8 cellular contexts compared by ENCODE assay signal in the genomic region with DNA sequence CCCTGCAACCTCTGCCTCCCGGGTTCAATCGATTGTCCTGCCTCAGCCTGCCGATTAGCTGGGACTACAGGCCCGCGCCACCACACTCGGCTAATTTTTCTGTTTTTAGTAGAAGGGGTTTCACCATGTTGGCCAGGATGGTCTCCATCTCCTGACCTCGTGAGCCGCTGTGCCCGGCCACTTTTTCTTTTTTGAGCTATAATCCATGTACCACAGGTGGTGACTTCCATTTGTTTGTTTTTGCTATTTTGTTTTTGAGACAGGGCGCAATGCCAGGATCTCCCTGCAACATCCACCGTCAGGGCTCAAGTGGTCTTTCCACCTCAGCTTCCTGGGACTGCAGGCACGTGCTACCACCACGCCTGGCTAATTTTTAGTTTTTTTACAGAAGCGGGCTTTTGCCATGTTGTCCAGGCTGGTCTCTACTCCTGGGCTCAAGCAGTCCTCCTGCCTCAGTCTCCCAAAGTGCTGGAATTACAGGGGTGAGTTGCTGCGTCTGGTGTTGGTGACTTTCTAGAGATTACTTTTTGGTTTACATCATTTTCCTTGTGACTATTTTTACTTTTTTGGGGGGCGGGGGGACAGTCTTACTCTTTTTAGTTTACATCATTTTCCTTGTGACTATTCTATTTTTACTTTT. TPM values are rescaled to one million over a fixed set of nuclear protein-coding genes. Genes with fewer than 3 reads are reported as not detected.
A peak's percentile ranks its signal among the peaks of the same experiment; 100 is the strongest.
DNase-seq lines count a peak whose midpoint lies in the region; ATAC-seq and TF ChIP-seq lines count a peak whose summit lies in the region.

No MANE protein-coding gene starts in this region.

- H3K4me2 ChIP-seq in smooth muscle cell: peak overlapping the region; percentile 96

- peak overlapping the region; percentile 94 for H3K27ac ChIP-seq in VCaP
- H3K27ac ChIP-seq in smooth muscle cell (ENCODE audit: low read depth): peak overlapping the region; percentile 98

- ATAC-seq in HG03521 (IDR thresholded peaks at IDR 0.05; ENCODE audit: unreplicated experiment): no peak
- no peak for ATAC-seq in GM18858 (IDR thresholded peaks at IDR 0.05; ENCODE audit: unreplicated experiment)
- no peak for ATAC-seq in HG02588 (IDR thresholded peaks at IDR 0.05; ENCODE audit: unreplicated experiment)

- peaks cover 44% of the 10 kb centered on the region for H4K20me1 ChIP-seq in smooth muscle cell (ENCODE audit: low read depth)

- peak overlapping the region; percentile 75 for H3K4me3 ChIP-seq in smooth muscle cell

- H3K9me3 ChIP-seq in smooth muscle cell (replicated peaks; ENCODE audit: low read depth): no peaks in the 10 kb centered on the region

- H3K4me3 Mint-ChIP-seq in HFFc6: peak overlapping the region; percentile 97
- peak overlapping the region; percentile 98 for H3K4me3 Mint-ChIP-seq in glutamatergic neuron (ENCODE audit: unreplicated experiment)

- peak overlapping the region; percentile 96 for H3K9ac ChIP-seq in smooth muscle cell (ENCODE audit: low read depth)

- WGBS in smooth muscle cell (ENCODE audit: low lambda C conversion rate): 6% methylated on average over 16 of the region's 16 CpGs

- peaks cover 10% of the 10 kb centered on the region; the same call in 1 of the 2 replicates for H3K9me3 Mint-ChIP-seq in HFFc6
- H3K9me3 Mint-ChIP-seq in glutamatergic neuron (ENCODE audit: unreplicated experiment): peaks cover 11% of the 10 kb centered on the region

- H3K27me3 ChIP-seq in smooth muscle cell (ENCODE audit: low read depth): no peaks in the 10 kb centered on the region

- TF ChIP-seq CTCF in HFFc6 (IDR thresholded peaks at IDR 0.05) (no peak), VCaP (conservative IDR thresholded peaks at IDR 0.05) (no peak), glutamatergic neuron (IDR thresholded peaks at IDR 0.05; ENCODE audit: partially characterized antibody, unreplicated experiment) (no peak), smooth muscle cell (IDR thresholded peaks at IDR 0.05; ENCODE audit: borderline replicate concordance, insufficient read depth, poor library complexity, severe bottlenecking) (no peak)

- H3K36me3 ChIP-seq in smooth muscle cell (ENCODE audit: low read depth): peaks cover 14% of the 10 kb centered on the region

- H3K79me2 ChIP-seq in smooth muscle cell (ENCODE audit: low read depth): peaks cover 44% of the 10 kb centered on the region

- peaks cover 27% of the 10 kb centered on the region for H3K4me1 ChIP-seq in smooth muscle cell (ENCODE audit: low read depth)

- peak overlapping the region; percentile 99 for H3K27ac Mint-ChIP-seq in HFFc6
- peak overlapping the region; percentile 80 for H3K27ac Mint-ChIP-seq in glutamatergic neuron (ENCODE audit: unreplicated experiment)

- peaks cover 47% of the 10 kb centered on the region for H3K36me3 Mint-ChIP-seq in HFFc6 (ENCODE audit: low read depth)
- no peaks in the 10 kb centered on the region for H3K36me3 Mint-ChIP-seq in glutamatergic neuron (ENCODE audit: unreplicated experiment)

- H3K4me1 Mint-ChIP-seq in HFFc6 (ENCODE audit: low read depth) (peaks cover 40% of the 10 kb centered on the region), glutamatergic neuron (ENCODE audit: low read depth, unreplicated experiment) (peaks cover 16% of the 10 kb centered on the region)

- no peak overlapping the region for H2AFZ ChIP-seq in smooth muscle cell (ENCODE audit: low read depth)

- peaks cover 36% of the 10 kb centered on the region for H3F3A ChIP-seq in smooth muscle cell (ENCODE audit: low read depth)

- H3K27me3 Mint-ChIP-seq in HFFc6 (ENCODE audit: insufficient read depth) (peaks cover 24% of the 10 kb centered on the region), glutamatergic neuron (ENCODE audit: unreplicated experiment) (peaks cover 16% of the 10 kb centered on the region)

- DNase-seq in HFFc6: no peak
- DNase-seq in glutamatergic neuron: no peak
- no peak for DNase-seq in smooth muscle cell (lab: John Stamatoyannopoulos, UW; ENCODE audit: unreplicated experiment)
- DNase-seq in activated CD4-positive, alpha-beta T cell treated with anti-CD3 and anti-CD28 coated beads, Interleukin-2, amount 50 U/mL, for 1 hour: no peak

RNA-seq across cellular contexts. Expression of a gene that starts 8.6 kb away (rescaled TPM):
- 100 to 1,000 TPM in 2 of 6 experiments, 10 to 100 TPM in 4; 95.5 to 116 (median 98.9) TPM for total RNA-seq in HFFc6 (2021; fragmentation: NEBNext Ultra II Directional; extraction: Animal tissue kit (Norgen Biotek cat#: 25700))
- 93.9 TPM for total RNA-seq in glutamatergic neuron (ENCODE audit: unreplicated experiment)
- 33.6 and 43.1 TPM in 2 replicates for total RNA-seq in smooth muscle cell
- 30.7 and 36.7 TPM in 2 replicates for polyA plus RNA-seq in smooth muscle cell

RNA-seq across cellular contexts. Expression of a gene that starts 20.8 kb away (rescaled TPM):
- total RNA-seq in HFFc6 (2021; fragmentation: NEBNext Ultra II Directional; extraction: Animal tissue kit (Norgen Biotek cat#: 25700)): 100 to 1,000 TPM in 1 of 6 experiments, 10 to 100 TPM in 5; 78.5 to 102 (median 84.7) TPM
- total RNA-seq in glutamatergic neuron (ENCODE audit: unreplicated experiment): 54.3 TPM
- total RNA-seq in smooth muscle cell: 52.6 and 59.5 TPM in 2 replicates
- 61.2 and 71.6 TPM in 2 replicates for polyA plus RNA-seq in smooth muscle cell

RNA-seq across cellular contexts. Expression of a gene that starts 21.1 kb away (rescaled TPM):
- total RNA-seq in HFFc6 (2021; fragmentation: NEBNext Ultra II Directional; extraction: Animal tissue kit (Norgen Biotek cat#: 25700)): 1 to 10 TPM; 1.2 to 1.9 (median 1.6) TPM
- total RNA-seq in glutamatergic neuron (ENCODE audit: unreplicated experiment) (2.5 TPM), smooth muscle cell (0.63 and 0.94 TPM in 2 replicates)
- 0.19 and 1.0 TPM in 2 replicates for polyA plus RNA-seq in smooth muscle cell

RNA-seq across cellular contexts. Expression of a gene that starts 26.5 kb away (rescaled TPM):
- 10 to 100 TPM; 35.8 to 48.6 (median 40.9) TPM for total RNA-seq in HFFc6 (2021; fragmentation: NEBNext Ultra II Directional; extraction: Animal tissue kit (Norgen Biotek cat#: 25700))
- total RNA-seq in glutamatergic neuron (ENCODE audit: unreplicated experiment) (40.2 TPM), smooth muscle cell (40.0 and 47.5 TPM in 2 replicates)
- 52.1 and 52.7 TPM in 2 replicates for polyA plus RNA-seq in smooth muscle cell

RNA-seq across cellular contexts. Expression of a gene that starts 29.4 kb away (rescaled TPM):
- total RNA-seq in HFFc6 (2021; fragmentation: NEBNext Ultra II Directional; extraction: Animal tissue kit (Norgen Biotek cat#: 25700)): 10 to 100 TPM; 31.8 to 48.5 (median 43.4) TPM
- total RNA-seq in glutamatergic neuron (ENCODE audit: unreplicated experiment) (68.2 TPM), smooth muscle cell (62.0 and 91.2 TPM in 2 replicates)
- 73.6 and 81.6 TPM in 2 replicates for polyA plus RNA-seq in smooth muscle cell
